Comparison of ENCODE assay signal across 9 cellular contexts in the genomic region with DNA sequence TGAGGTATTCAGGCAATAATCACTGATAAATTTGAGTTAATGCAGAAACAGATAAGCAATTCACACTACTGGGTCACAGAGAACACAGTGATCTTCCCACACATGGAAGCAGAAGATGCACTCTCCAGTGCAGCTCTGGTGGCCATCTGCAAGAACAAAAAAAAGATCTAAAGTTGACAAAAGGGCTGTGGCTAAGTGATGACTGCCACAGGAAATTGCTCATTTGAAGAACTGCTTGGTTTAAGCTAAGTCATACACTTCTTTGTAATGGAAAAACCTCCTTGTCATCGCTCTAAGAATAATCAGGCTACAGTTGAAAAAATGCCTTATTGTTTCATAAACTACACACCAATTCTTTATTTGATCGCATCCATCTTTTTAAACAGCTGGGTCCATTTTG.
DNase-seq lines count a peak whose midpoint lies in the region; ATAC-seq and FAIRE-seq lines count a peak whose summit lies in the region.
"Had no signal": no experiment of that assay in that cellular context is flagged by ENCODE, and none has a peak within 500 bp of the region (broad histone marks: within the 10 kb centered on the region; RNA-seq: fewer than 3 reads in every experiment).

No MANE protein-coding gene starts in this region.

- no peaks in the 10 kb centered on the region for H3K36me3 ChIP-seq in CD4-positive, CD25-positive, alpha-beta regulatory T cell (ENCODE audit: control insufficient read depth, insufficient read depth, low read length)

- H3K27ac ChIP-seq in CD4-positive, CD25-positive, alpha-beta regulatory T cell (ENCODE audit: insufficient read depth, low read length, poor library complexity, severe bottlenecking): peak overlapping the region; percentile 56
- H3K27ac ChIP-seq: parathyroid adenoma had no signal

- H3K9me3 ChIP-seq in CD4-positive, CD25-positive, alpha-beta regulatory T cell (ENCODE audit: control insufficient read depth in 2 of 2, low read length in 2 of 2): no peaks in the 10 kb centered on the region

- peak in 2 of 3 donors; percentile 43 to 87 for DNase-seq in CD4-positive, CD25-positive, alpha-beta regulatory T cell
- DNase-seq in HT1080 (ENCODE audit: low read depth) (peak; percentile 93), left ventricle myocardium superior (no peak), urothelium cell line (ENCODE audit: low spot score) (peak; percentile 54), NCI-H1417 treated with DMSO at 0.1 percent for 48 hours (lab: John Stamatoyannopoulos, UW) (no peak)
- peak; percentile 22 to 43 for DNase-seq in activated CD4-positive, alpha-beta T cell treated with anti-CD3 and anti-CD28 coated beads, Interleukin-2, amount 50 U/mL, for 48 hours

- H3K4me1 Mint-ChIP-seq in CD4-positive, CD25-positive, alpha-beta regulatory T cell: peaks cover 20 to 30% (median 28%) of the 10 kb centered on the region in 4 donors

- H3K27me3 Mint-ChIP-seq in CD4-positive, CD25-positive, alpha-beta regulatory T cell: no peaks in the 10 kb centered on the region

- peak overlapping the region; percentile 37 to 81 (median 63) for H3K27ac Mint-ChIP-seq in CD4-positive, CD25-positive, alpha-beta regulatory T cell

- peaks cover 11% of the 10 kb centered on the region for H3K36me3 Mint-ChIP-seq in CD4-positive, CD25-positive, alpha-beta regulatory T cell

- H3K4me1 ChIP-seq in CD4-positive, CD25-positive, alpha-beta regulatory T cell (ENCODE audit: control insufficient read depth, insufficient read depth, low read length, poor library complexity, severe bottlenecking): peaks cover 12% of the 10 kb centered on the region
- H3K4me1 ChIP-seq: parathyroid adenoma had no signal

- H3K9me3 Mint-ChIP-seq in CD4-positive, CD25-positive, alpha-beta regulatory T cell: peaks cover 0 to 1% (median 0%) of the 10 kb centered on the region in 7 donors

- intact Hi-C loops in left ventricle myocardium superior (cut with micrococcal nuclease): no loop called here

- peak; percentile 89 for ATAC-seq in CD4-positive, CD25-positive, alpha-beta regulatory T cell (ENCODE audit: low read depth in 2 of 2)
- ATAC-seq in GM19452 (IDR thresholded peaks at IDR 0.05; ENCODE audit: unreplicated experiment): peak; percentile 84
- ATAC-seq in left ventricle myocardium superior: peak; percentile 57
- ATAC-seq in esophagus mucosa: no peak

- no peaks in the 10 kb centered on the region for H3K27me3 ChIP-seq in CD4-positive, CD25-positive, alpha-beta regulatory T cell (ENCODE audit: control insufficient read depth, insufficient read depth, low read length)

- H3K4me3 ChIP-seq in CD4-positive, CD25-positive, alpha-beta regulatory T cell (ENCODE audit: low read depth, low read length): peak overlapping the region; percentile 49

- no peak for FAIRE-seq in urothelium cell line (lab: Jason Lieb, UNC)

- no peak overlapping the region for H3K4me3 Mint-ChIP-seq in CD4-positive, CD25-positive, alpha-beta regulatory T cell

Comparison
In these comparisons a context has a peak if more than half of its experiments do, and no peak if none do; other contexts are left out.
1. DNase-seq: peak in CD4-positive, CD25-positive, alpha-beta regulatory T cell (2 of 3), HT1080 (single experiment), activated CD4-positive, alpha-beta T cell treated with anti-CD3 and anti-CD28 coated beads, Interleukin-2, amount 50 U/mL, for 48 hours (2 of 2) and urothelium cell line (single experiment); none in left ventricle myocardium superior (single experiment) and NCI-H1417 treated with DMSO at 0.1 percent for 48 hours (single experiment).